Comparison of ENCODE assay signal across 3 cellular contexts in genomic region chr13:90910240-90910639, GRCh38.
TF ChIP-seq lines count a peak whose summit lies in the region.

No MANE protein-coding gene starts in this region.

TF ChIP-seq in SK-N-SH, 30 proteins besides CTCF, POLR2A, EP300 and RAD21:
- TF ChIP-seq GATA2 (CRISPR knock-in tag; IDR thresholded peaks at IDR 0.05) (peak; percentile 33; the same call in 1 of the 2 replicates), RCOR1 (IDR thresholded peaks at IDR 0.05; ENCODE audit: low read length) (no peak)

TF ChIP-seq in SK-N-SH treated with all-trans-retinoic acid at 6 μM for 48 hours, 23 proteins besides CTCF, POLR2A, EP300 and RAD21:
- TF ChIP-seq TCF4 (CRISPR knock-in tag; IDR thresholded peaks at IDR 0.05; ENCODE audit: borderline replicate concordance) (peak; percentile 63), TSHZ2 (CRISPR knock-in tag; IDR thresholded peaks at IDR 0.05) (no peak), ZNF70 (CRISPR knock-in tag; IDR thresholded peaks at IDR 0.05) (peak; percentile 70)

TF ChIP-seq in K562, 482 proteins besides CTCF, POLR2A, EP300 and RAD21 (continued from another document):
- TF ChIP-seq MTF1 (CRISPR knock-in tag; IDR thresholded peaks at IDR 0.05; ENCODE audit: borderline replicate concordance) (peak; percentile 18; the same call in 1 of the 2 replicates), DLX4 (CRISPR knock-in tag; IDR thresholded peaks at IDR 0.05) (no peak), MEIS2 (IDR thresholded peaks at IDR 0.05; ENCODE audit: partially characterized antibody) (no peak), FOSL1 (tag; conservative IDR thresholded peaks at IDR 0.05) (no peak), RBM25 (IDR thresholded peaks at IDR 0.05; ENCODE audit: low read depth, low read length, severe bottlenecking) (no peak), ZNF212 (CRISPR knock-in tag; IDR thresholded peaks at IDR 0.05) (0 out of 2 replicates have a peak, but pooled peaks have one; percentile 82), TAF9B (IDR thresholded peaks at IDR 0.05; ENCODE audit: partially characterized antibody) (no peak), ZNF75A (CRISPR knock-in tag; IDR thresholded peaks at IDR 0.05) (no peak), ZNF449 (CRISPR knock-in tag; IDR thresholded peaks at IDR 0.05) (0 out of 2 replicates have a peak, but pooled peaks have one; percentile 38), HLTF (IDR thresholded peaks at IDR 0.05) (no peak), YBX1 (IDR thresholded peaks at IDR 0.05) (no peak), FOXA3 (CRISPR knock-in tag; conservative IDR thresholded peaks at IDR 0.05 in 1 of 2, IDR thresholded peaks at IDR 0.05 in 1 of 2) (0 out of 4 replicates have a peak, but pooled peaks of 1 of the 2 experiments have one; percentile 22), NEUROD1 (IDR thresholded peaks at IDR 0.05; ENCODE audit: borderline replicate concordance, low read depth, low read length, partially characterized antibody) (no peak), ZNF311 (CRISPR knock-in tag; IDR thresholded peaks at IDR 0.05) (0 out of 2 replicates have a peak, but pooled peaks have one; percentile 19), ZNF316 (IDR thresholded peaks at IDR 0.05) (no peak), ADNP (tag; IDR thresholded peaks at IDR 0.05) (no peak), ZSCAN29 (IDR thresholded peaks at IDR 0.05) (no peak)
